In genomic region chr4:176805155-176805554, GRCh38 we compare ENCODE assay signal across 24 cellular contexts. TPM values are rescaled to one million over a fixed set of nuclear protein-coding genes. Genes with fewer than 3 reads are reported as not detected.
DNase-seq lines count a peak whose midpoint lies in the region; ATAC-seq and TF ChIP-seq lines count a peak whose summit lies in the region.
"Had no signal": no experiment of that assay in that cellular context is flagged by ENCODE, and none has a peak within 500 bp of the region (broad histone marks: within the 10 kb centered on the region; RNA-seq: fewer than 3 reads in every experiment).

No MANE protein-coding gene starts in this region.

- peaks cover 15% of the 10 kb centered on the region for H3K9me3 Mint-ChIP-seq in HFFc6

- no peak for ATAC-seq in HG03432 (IDR thresholded peaks at IDR 0.05; ENCODE audit: unreplicated experiment)
- ATAC-seq: left lobe of liver had no signal

- H3K4me3 Mint-ChIP-seq in HFFc6: no peak overlapping the region
- H3K4me3 Mint-ChIP-seq: CD8-positive, alpha-beta memory T cell; neural crest cell had no signal

- peaks cover 42% of the 10 kb centered on the region for H3K4me1 Mint-ChIP-seq in HFFc6 (ENCODE audit: low read depth)
- H3K4me1 Mint-ChIP-seq: CD8-positive, alpha-beta memory T cell; neural crest cell had no signal

- no peak overlapping the region for H3K4me3 ChIP-seq in epithelial cell of esophagus (ENCODE audit: low read length)
- H3K4me3 ChIP-seq: adrenal gland, skin epidermis, thyroid gland had no signal

- TF ChIP-seq CTCF in HFFc6 (IDR thresholded peaks at IDR 0.05) (no peak), epithelial cell of esophagus (IDR thresholded peaks at IDR 0.05; ENCODE audit: insufficient read depth, low read depth, low read length, missing control alignments) (no peak)

- no peaks in the 10 kb centered on the region for H3K27me3 Mint-ChIP-seq in HFFc6 (ENCODE audit: insufficient read depth)
- H3K27me3 Mint-ChIP-seq: CD8-positive, alpha-beta memory T cell had no signal

- no peak for DNase-seq in HFFc6
- peak; percentile 84 for DNase-seq in RPMI7951 (ENCODE audit: low read depth)
- DNase-seq in epithelial cell of esophagus (ENCODE audit: low read depth): peak; percentile 60
- DNase-seq in myocyte (ENCODE audit: low read depth): peak; percentile 47
- no peak for DNase-seq in NCI-H2196 (lab: John Stamatoyannopoulos, UW; ENCODE audit: unreplicated experiment)
- no peak for DNase-seq in T-helper 9 cell
- DNase-seq: activated CD4-positive, alpha-beta T cell treated with anti-CD3 and anti-CD28 coated beads for 48 hours; activated gamma-delta T cell treated with Interleukin-2 at 50 U/mL for 16 hours; adrenal gland; AML-193; CD8-positive, alpha-beta memory T cell; head of caudate nucleus; midbrain; NCI-H1105; NCI-H2081 treated with DMSO at 0.1 percent for 48 hours; NCI-H510A; RPMI8226; stimulated activated naive CD4-positive, alpha-beta T cell treated with Interleukin-2 at 50 U/mL for 16 hours; SW 1271; thyroid gland had no signal

- peak overlapping the region; percentile 28 for H3K27ac Mint-ChIP-seq in HFFc6
- H3K27ac Mint-ChIP-seq: CD8-positive, alpha-beta memory T cell had no signal

- H3K36me3 Mint-ChIP-seq in HFFc6 (ENCODE audit: low read depth): peaks cover 23% of the 10 kb centered on the region
- H3K36me3 Mint-ChIP-seq: CD8-positive, alpha-beta memory T cell had no signal

RNA-seq across cellular contexts. Expression of gene VEGFC, which starts 12.4 kb away (rescaled TPM):
- 100 to 1,000 TPM; 323 to 374 (median 351) TPM for total RNA-seq in HFFc6 (2021; fragmentation: NEBNext Ultra II Directional; extraction: Animal tissue kit (Norgen Biotek cat#: 25700))
- 43.2 and 58.6 TPM in 2 replicates for total RNA-seq in RPMI7951 (2014; rRNA removed; shearing (Covaris generic))
- 8.1 and 13.0 TPM in 2 replicates for total RNA-seq in myocyte
- polyA plus RNA-seq in myocyte (2012): 13.4 TPM
- total RNA-seq: CD8-positive, alpha-beta memory T cell had no signal
- polyA plus RNA-seq: CD8-positive, alpha-beta memory T cell had no signal

Comparison
In these comparisons a context has a peak if more than half of its experiments do, and no peak if none do; other contexts are left out.
1. DNase-seq: peak in RPMI7951 (single experiment), epithelial cell of esophagus (single experiment) and myocyte (single experiment); none in HFFc6 (single experiment), NCI-H2196 (single experiment) and T-helper 9 cell (single experiment).